In the genomic region with DNA sequence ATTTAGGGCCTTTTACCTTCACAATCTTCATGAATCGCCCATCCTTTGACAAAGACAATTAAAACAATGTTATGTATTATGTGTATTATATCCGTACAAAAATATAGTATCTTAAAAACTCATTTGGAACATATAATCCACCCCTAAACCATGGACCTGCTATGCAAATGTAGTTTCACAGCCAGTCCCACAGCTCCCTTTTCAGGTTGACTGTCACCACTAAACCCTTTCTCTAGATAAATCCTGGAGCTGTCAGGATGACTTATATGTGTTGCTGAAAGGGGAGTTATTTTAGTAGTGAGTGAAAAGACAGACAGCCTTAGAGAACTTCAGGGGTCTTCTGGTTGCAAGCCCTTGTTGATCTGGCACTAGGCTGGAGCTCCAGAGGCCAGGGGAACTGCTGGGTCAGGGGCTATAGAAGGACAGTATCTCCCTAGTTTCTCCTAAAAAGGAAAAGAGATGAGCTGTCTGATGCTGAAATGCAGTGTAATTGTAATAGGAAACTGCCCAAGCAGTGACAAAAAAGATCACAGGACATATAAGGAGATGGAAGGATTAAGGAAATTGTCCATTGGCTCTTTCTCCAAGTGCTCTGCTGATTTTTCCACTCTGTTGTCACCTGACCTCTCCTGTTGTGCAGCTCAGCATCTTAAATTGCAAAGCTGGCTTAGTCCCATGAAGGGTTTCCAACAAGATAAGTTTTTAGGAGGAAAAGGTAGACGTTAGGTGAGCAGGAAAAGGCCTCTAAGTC, we compare ENCODE assay signal across 18 cellular contexts.
DNase-seq lines count a peak whose midpoint lies in the region; ATAC-seq lines count a peak whose summit lies in the region.
"Had no signal": no experiment of that assay in that cellular context is flagged by ENCODE, and none has a peak within 500 bp of the region (broad histone marks: within the 10 kb centered on the region; RNA-seq: fewer than 3 reads in every experiment).

No MANE protein-coding gene starts in this region.

- no peak overlapping the region for H4K8ac ChIP-seq in neuronal stem cell (ENCODE audit: low read depth, low read length)

- peak; percentile 57 for ATAC-seq in GM18858 (IDR thresholded peaks at IDR 0.05; ENCODE audit: unreplicated experiment)
- ATAC-seq in HG02610 (IDR thresholded peaks at IDR 0.05; ENCODE audit: unreplicated experiment), result peak; percentile 81
- ATAC-seq in HG02759 (IDR thresholded peaks at IDR 0.05; ENCODE audit: unreplicated experiment), result no peak
- no peak for ATAC-seq in GM21528 (IDR thresholded peaks at IDR 0.05; ENCODE audit: low FRiP score, unreplicated experiment)
- ATAC-seq: gastroesophageal sphincter, HepG2, Panc1 had no signal

- no peak overlapping the region for H4K91ac ChIP-seq in neuronal stem cell (ENCODE audit: low read depth, low read length, poor library complexity)

- no peak overlapping the region for H3K4me3 ChIP-seq in neuronal stem cell (ENCODE audit: low read length in 2 of 2)
- H3K4me3 ChIP-seq: gastroesophageal sphincter, lung had no signal

- H3K79me1 ChIP-seq in neuronal stem cell (ENCODE audit: low read depth, low read length), result no peaks in the 10 kb centered on the region

- H3K27me3 ChIP-seq in neuronal stem cell (ENCODE audit: control insufficient read depth in 3 of 3, insufficient read depth in 3 of 3, low read depth in 1 of 3, low read length in 3 of 3), result no peaks in the 10 kb centered on the region
- H3K27me3 ChIP-seq: gastroesophageal sphincter had no signal

- H3K36me3 ChIP-seq in KOPT-K1 (ENCODE audit: insufficient read depth, low read length) (no peaks in the 10 kb centered on the region; the same call in 1 of the 2 replicates), neuronal stem cell (replicated peaks in 1 of 2; ENCODE audit: control insufficient read depth in 2 of 2, insufficient read depth in 2 of 2, low read length in 2 of 2) (no peaks in the 10 kb centered on the region)
- H3K36me3 ChIP-seq: gastroesophageal sphincter had no signal

- H3K14ac ChIP-seq in neuronal stem cell (ENCODE audit: low read length), result no peak overlapping the region

- no peak overlapping the region for H3K23ac ChIP-seq in neuronal stem cell (ENCODE audit: low read depth, low read length, poor library complexity)

- H2BK12ac ChIP-seq in neuronal stem cell (ENCODE audit: low read length), result no peak overlapping the region

- DNase-seq in neuronal stem cell (ENCODE audit: low spot score) (no peak), activated T-cell treated with anti-CD3 and anti-CD28 coated beads for 4 hours (no peak)
- DNase-seq: activated CD4-positive, alpha-beta memory T cell treated with anti-CD3 and anti-CD28 coated beads, Interleukin-2, amount 10 ng/mL, durations not matched to agents 7 days and 5 days; AML-193; Calu3; cerebellar nuclear complex; GF-D8; naive B cell; stimulated activated CD4-positive, alpha-beta T cell treated with anti-CD3 and anti-CD28 coated beads, Interleukin-12 subunit alpha, Interleukin-12 subunit beta, amount 100 ng/mL, for 4 hours had no signal

- no peak overlapping the region for H3K4ac ChIP-seq in neuronal stem cell (ENCODE audit: low read length)

- H3K9me3 ChIP-seq in KOPT-K1 (ENCODE audit: insufficient read depth, low read length, poor library complexity, severe bottlenecking) (peaks cover 23% of the 10 kb centered on the region), neuronal stem cell (replicated peaks in 1 of 2; ENCODE audit: control insufficient read depth in 2 of 2, insufficient read depth in 1 of 2, low read depth in 1 of 2, low read length in 2 of 2) (peaks cover 0 to 4% of the 10 kb centered on the region in 2 donors)
- H3K9me3 ChIP-seq: gastroesophageal sphincter had no signal

- H2BK15ac ChIP-seq in neuronal stem cell (ENCODE audit: low read length), result no peak overlapping the region

- no peak overlapping the region for H2BK120ac ChIP-seq in neuronal stem cell (ENCODE audit: low read depth, low read length)

- WGBS in neuronal stem cell (ENCODE audit: extremely low coverage in 2 of 2, insufficient read length in 2 of 2, insufficient replicate concordance in 1 of 2), 2 donors, result no CpG with 5 or more reads among the region's 3 CpGs

- H2AFZ ChIP-seq in neuronal stem cell (ENCODE audit: low read length), result peak overlapping the region; percentile 3

- H2AK5ac ChIP-seq in neuronal stem cell (ENCODE audit: low read depth, low read length), result no peak overlapping the region

- H3K4me1 ChIP-seq in neuronal stem cell (ENCODE audit: control insufficient read depth in 2 of 2, insufficient read depth in 1 of 2, low read depth in 1 of 2, low read length in 2 of 2), result peaks cover 5 to 21% of the 10 kb centered on the region in 2 donors

- no peak overlapping the region for H3K18ac ChIP-seq in neuronal stem cell (ENCODE audit: low read length)

- H3K9ac ChIP-seq in neuronal stem cell (ENCODE audit: low read depth, low read length, poor library complexity), result no peak overlapping the region

- no peak overlapping the region for H3K4me2 ChIP-seq in neuronal stem cell (ENCODE audit: insufficient read depth, low read length, poor library complexity, severe bottlenecking)

- no peak overlapping the region for H2BK5ac ChIP-seq in neuronal stem cell (ENCODE audit: low read length)

- H3K27ac ChIP-seq in KOPT-K1 (ENCODE audit: low read depth, low read length, poor library complexity, severe bottlenecking), result peak overlapping the region; percentile 40
- no peak overlapping the region for H3K27ac ChIP-seq in neuronal stem cell (replicated peaks; ENCODE audit: low read length)
- H3K27ac ChIP-seq: gastroesophageal sphincter had no signal

Comparison
In these comparisons a context has a peak if more than half of its experiments do, and no peak if none do; other contexts are left out.
1. ATAC-seq: peak in GM18858 (single experiment) and HG02610 (single experiment); none in HG02759 (single experiment) and GM21528 (single experiment).